ENCODE assay signal across 26 cellular contexts in the genomic region with DNA sequence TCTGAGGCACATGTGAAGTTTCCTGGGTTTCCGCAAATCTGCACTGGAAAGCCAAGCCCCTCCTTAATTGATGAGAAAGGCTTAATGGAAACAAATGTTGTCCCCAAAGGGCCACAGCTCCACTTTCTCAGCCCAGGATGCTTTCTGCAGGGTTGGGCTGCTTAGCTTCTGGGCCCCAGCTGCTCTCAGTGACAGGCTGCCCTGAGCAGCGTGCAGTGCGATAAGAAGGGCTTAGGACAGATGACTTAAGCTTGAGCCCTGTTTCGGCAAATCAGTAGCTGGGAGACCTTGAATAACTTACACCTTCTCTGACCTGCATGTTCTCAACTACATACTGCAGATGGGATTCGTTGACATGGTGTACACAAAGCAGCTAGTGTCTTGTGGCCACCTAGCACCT. TPM values are rescaled to one million over a fixed set of nuclear protein-coding genes. Genes with fewer than 3 reads are reported as not detected.
A peak's percentile ranks its signal among the peaks of the same experiment; 100 is the strongest.
DNase-seq lines count a peak whose midpoint lies in the region; ATAC-seq and TF ChIP-seq lines count a peak whose summit lies in the region.
"Had no signal": no experiment of that assay in that cellular context is flagged by ENCODE, and none has a peak within 500 bp of the region (broad histone marks: within the 10 kb centered on the region; RNA-seq: fewer than 3 reads in every experiment).

No MANE protein-coding gene starts in this region.

- no peak overlapping the region for H3K4me2 ChIP-seq in H9 (ENCODE audit: insufficient read depth, insufficient read length, low read length)
- H3K4me2 ChIP-seq: KMS-11, PC-9 had no signal

- no peaks in the 10 kb centered on the region for H3K9me3 Mint-ChIP-seq in activated CD8-positive, alpha-beta memory T cell treated with anti-CD3 and anti-CD28 coated beads, Interleukin-2, amount 10 ng/mL, durations not matched to agents 7 days and 5 days (ENCODE audit: low read depth)
- peaks cover 2% of the 10 kb centered on the region for H3K9me3 Mint-ChIP-seq in stimulated activated memory B cell treated with anti-CD40 and anti-IgM and Interleukin-4, amounts not matched to agents 10 μg/mL and 1 μg/mL and 100 μg/mL, for 72 hours
- H3K9me3 Mint-ChIP-seq in H9 = no peaks in the 10 kb centered on the region
- no peaks in the 10 kb centered on the region for H3K9me3 Mint-ChIP-seq in activated naive CD4-positive, alpha-beta T cell treated with anti-CD3 and anti-CD28 coated beads for 36 hours
- H3K9me3 Mint-ChIP-seq: brain had no signal

- H3K27ac Mint-ChIP-seq in activated CD8-positive, alpha-beta memory T cell treated with anti-CD3 and anti-CD28 coated beads, Interleukin-2, amount 10 ng/mL, durations not matched to agents 7 days and 5 days = no peak overlapping the region
- H3K27ac Mint-ChIP-seq in T-helper 17 cell (no peak overlapping the region), H9 (peak overlapping the region in 1 of 3 experiments; percentile 66; a peak in 1 of 7 replicates)
- H3K27ac Mint-ChIP-seq in stimulated activated memory B cell treated with anti-CD40 and anti-IgM and Interleukin-4, amounts not matched to agents 10 μg/mL and 1 μg/mL and 100 μg/mL, for 72 hours = peak overlapping the region; percentile 42
- H3K27ac Mint-ChIP-seq in activated naive CD4-positive, alpha-beta T cell treated with anti-CD3 and anti-CD28 coated beads for 36 hours = no peak overlapping the region
- H3K27ac Mint-ChIP-seq: brain had no signal

- H3K23ac ChIP-seq in H9 (ENCODE audit: insufficient read length, low read depth, low read length) = no peak overlapping the region

- no CpG with 5 or more reads among the region's 5 CpGs for WGBS in H9 (ENCODE audit: extremely low coverage, insufficient read length, low lambda C conversion rate)

- H2BK15ac ChIP-seq in H9 (ENCODE audit: low read depth, low read length) = no peak overlapping the region

- H3K9me3 ChIP-seq in T-helper 17 cell (ENCODE audit: control insufficient read depth, low read length, poor library complexity, severe bottlenecking) = no peaks in the 10 kb centered on the region
- H3K9me3 ChIP-seq in H9 (ENCODE audit: control insufficient read depth, low read depth, low read length) = no peaks in the 10 kb centered on the region
- H3K9me3 ChIP-seq: spleen, testis had no signal

- H3K14ac ChIP-seq in H9 (ENCODE audit: insufficient read depth, low read length) = no peak overlapping the region; the same call in 1 of the 2 replicates

- peaks cover 12% of the 10 kb centered on the region for H3K79me1 ChIP-seq in H9 (ENCODE audit: insufficient read depth, low read depth, low read length, poor library complexity, severe bottlenecking)

- CTCF ChIA-PET in activated CD8-positive, alpha-beta memory T cell treated with anti-CD3 and anti-CD28 coated beads, Interleukin-2, amount 10 ng/mL, durations not matched to agents 7 days and 5 days (lab: Charles Lee) = interaction anchor here (1.0 to 5.2 kb wide), 8 partner anchors 10 to 208 kb away, joined by 3 to 57 read pairs (median 5); partner anchors contain the start of genes MRPL16 and STX3
- CTCF ChIA-PET in activated naive CD4-positive, alpha-beta T cell treated with anti-CD3 and anti-CD28 coated beads for 36 hours (lab: Charles Lee) = interaction anchor here (1.1 to 1.9 kb wide), 2 partner anchors 11 to 38 kb away, joined by 3 to 7 read pairs; partner anchors contain the start of gene STX3

- peaks cover 21% of the 10 kb centered on the region; the same call in 1 of the 2 replicates for H3K79me2 ChIP-seq in H9 (ENCODE audit: insufficient read depth, low read length)

- no peak overlapping the region for H2BK20ac ChIP-seq in H9 (ENCODE audit: low read depth, low read length, poor library complexity, severe bottlenecking)

- H2BK5ac ChIP-seq in H9 (ENCODE audit: insufficient read length, low read length) = no peak overlapping the region

- no peaks in the 10 kb centered on the region for H4K20me1 ChIP-seq in H9 (ENCODE audit: control insufficient read depth, insufficient read depth, insufficient read length)

- H3T11ph ChIP-seq in H9 (ENCODE audit: low read length) = no peak overlapping the region

- H4K8ac ChIP-seq in H9 (replicated peaks; ENCODE audit: insufficient read length, low read depth, low read length) = no peak overlapping the region

- DNase-seq in activated CD8-positive, alpha-beta memory T cell treated with anti-CD3 and anti-CD28 coated beads, Interleukin-2, amount 10 ng/mL, durations not matched to agents 7 days and 5 days = no peak
- no peak for DNase-seq in activated CD8-positive, alpha-beta memory T cell treated with anti-CD3 and anti-CD28 coated beads for 24 hours
- DNase-seq in T-helper 17 cell (no peak), left cardiac atrium (no peak), islet precursor cell (no peak), H9 (no peak)
- DNase-seq in activated naive CD4-positive, alpha-beta T cell treated with anti-CD3 and anti-CD28 coated beads for 36 hours = no peak
- DNase-seq: activated CD4-positive, alpha-beta T cell treated with anti-CD3 and anti-CD28 coated beads for 4 hours; activated naive CD4-positive, alpha-beta T cell treated with anti-CD3 and anti-CD28 coated beads, Interleukin-2, amount 50 U/mL, for 16 hours; activated T-cell treated with anti-CD3 and anti-CD28 coated beads for 4 hours; C1 segment of cervical spinal cord; dermis blood vessel endothelial cell; DMS79; NCI-H1092; NCI-H2081; PC-9; spleen; T1000; testis had no signal

- H3K36me3 Mint-ChIP-seq in activated CD8-positive, alpha-beta memory T cell treated with anti-CD3 and anti-CD28 coated beads, Interleukin-2, amount 10 ng/mL, durations not matched to agents 7 days and 5 days = peaks cover 23% of the 10 kb centered on the region
- no peaks in the 10 kb centered on the region for H3K36me3 Mint-ChIP-seq in T-helper 17 cell (ENCODE audit: low read depth)
- H3K36me3 Mint-ChIP-seq in stimulated activated memory B cell treated with anti-CD40 and anti-IgM and Interleukin-4, amounts not matched to agents 10 μg/mL and 1 μg/mL and 100 μg/mL, for 72 hours = no peaks in the 10 kb centered on the region
- peaks cover 0 to 3% (median 0%) of the 10 kb centered on the region in 3 experiments; a peak in 3 of 7 replicates for H3K36me3 Mint-ChIP-seq in H9 (ENCODE audit: insufficient read depth in 1 of 3, low read depth in 3 of 3)
- H3K36me3 Mint-ChIP-seq in activated naive CD4-positive, alpha-beta T cell treated with anti-CD3 and anti-CD28 coated beads for 36 hours (ENCODE audit: low read depth) = no peaks in the 10 kb centered on the region
- H3K36me3 Mint-ChIP-seq: brain had no signal

- H2BK12ac ChIP-seq in H9 (ENCODE audit: insufficient read length, low read depth, low read length) = no peak overlapping the region

- H2AK5ac ChIP-seq in H9 (ENCODE audit: insufficient read length, low read length) = no peak overlapping the region

- H3K4me1 Mint-ChIP-seq in activated CD8-positive, alpha-beta memory T cell treated with anti-CD3 and anti-CD28 coated beads, Interleukin-2, amount 10 ng/mL, durations not matched to agents 7 days and 5 days = peaks cover 32% of the 10 kb centered on the region
- H3K4me1 Mint-ChIP-seq in T-helper 17 cell (peaks cover 16% of the 10 kb centered on the region), H9 (peaks cover 5 to 6% of the 10 kb centered on the region in 2 experiments; a peak in 2 of 4 replicates)
- peaks cover 13% of the 10 kb centered on the region for H3K4me1 Mint-ChIP-seq in stimulated activated memory B cell treated with anti-CD40 and anti-IgM and Interleukin-4, amounts not matched to agents 10 μg/mL and 1 μg/mL and 100 μg/mL, for 72 hours
- peaks cover 12% of the 10 kb centered on the region for H3K4me1 Mint-ChIP-seq in activated naive CD4-positive, alpha-beta T cell treated with anti-CD3 and anti-CD28 coated beads for 36 hours (ENCODE audit: low read depth)
- H3K4me1 Mint-ChIP-seq: brain had no signal

- H4K5ac ChIP-seq in H9 (ENCODE audit: insufficient read length, low read depth, low read length) = no peak overlapping the region

- H3K27me3 ChIP-seq in H9 (ENCODE audit: insufficient read depth, low read length) = no peaks in the 10 kb centered on the region
- H3K27me3 ChIP-seq: spleen, testis had no signal

- peak; percentile 22 for ATAC-seq in activated CD8-positive, alpha-beta memory T cell treated with anti-CD3 and anti-CD28 coated beads, Interleukin-2, amount 10 ng/mL, durations not matched to agents 7 days and 5 days
- peak; percentile 27 for ATAC-seq in T-helper 17 cell
- peak; percentile 49 to 74 for ATAC-seq in left cardiac atrium
- ATAC-seq in stimulated activated memory B cell treated with anti-CD40 and anti-IgM and Interleukin-4, amounts not matched to agents 10 μg/mL and 1 μg/mL and 100 μg/mL, for 72 hours = no peak

- H2AFZ ChIP-seq in H9 (ENCODE audit: low read length) = no peak overlapping the region
- H2AFZ ChIP-seq: PC-9 had no signal

- TF ChIP-seq CTCF in H9 (conservative IDR thresholded peaks at IDR 0.05) = no peak

- no peaks in the 10 kb centered on the region for H3K27me3 Mint-ChIP-seq in activated CD8-positive, alpha-beta memory T cell treated with anti-CD3 and anti-CD28 coated beads, Interleukin-2, amount 10 ng/mL, durations not matched to agents 7 days and 5 days
- H3K27me3 Mint-ChIP-seq in T-helper 17 cell = no peaks in the 10 kb centered on the region
- no peaks in the 10 kb centered on the region for H3K27me3 Mint-ChIP-seq in stimulated activated memory B cell treated with anti-CD40 and anti-IgM and Interleukin-4, amounts not matched to agents 10 μg/mL and 1 μg/mL and 100 μg/mL, for 72 hours
- H3K27me3 Mint-ChIP-seq in H9 (ENCODE audit: low read depth) = no peaks in the 10 kb centered on the region
- no peaks in the 10 kb centered on the region for H3K27me3 Mint-ChIP-seq in activated naive CD4-positive, alpha-beta T cell treated with anti-CD3 and anti-CD28 coated beads for 36 hours (ENCODE audit: low read depth)
- H3K27me3 Mint-ChIP-seq: progenitor cell of endocrine pancreas had no signal

- no peak overlapping the region for H3K56ac ChIP-seq in H9 (ENCODE audit: insufficient read length, low read depth, low read length)

- no peak overlapping the region for H3K4ac ChIP-seq in H9 (ENCODE audit: low read depth, low read length)

- H3K23me2 ChIP-seq in H9 (ENCODE audit: insufficient read length, low read depth, low read length, poor library complexity, severe bottlenecking) = no peaks in the 10 kb centered on the region

- H2BK120ac ChIP-seq in H9 (ENCODE audit: low read depth, low read length, poor library complexity, severe bottlenecking) = no peak overlapping the region

- no peaks in the 10 kb centered on the region; the same call in 1 of the 2 replicates for H3K4me1 ChIP-seq in H9 (ENCODE audit: insufficient read depth, low read length)

- intact Hi-C loops in left cardiac atrium (cut with DNase I) = no loop called here
- intact Hi-C loops in activated naive CD4-positive, alpha-beta T cell treated with anti-CD3 and anti-CD28 coated beads for 36 hours (cut with micrococcal nuclease) = no loop called here

- no peak overlapping the region for H3K4me3 Mint-ChIP-seq in activated CD8-positive, alpha-beta memory T cell treated with anti-CD3 and anti-CD28 coated beads, Interleukin-2, amount 10 ng/mL, durations not matched to agents 7 days and 5 days
- H3K4me3 Mint-ChIP-seq in T-helper 17 cell (peak overlapping the region; percentile 84), H9 (no peak overlapping the region)
- no peak overlapping the region for H3K4me3 Mint-ChIP-seq in stimulated activated memory B cell treated with anti-CD40 and anti-IgM and Interleukin-4, amounts not matched to agents 10 μg/mL and 1 μg/mL and 100 μg/mL, for 72 hours
- H3K4me3 Mint-ChIP-seq in activated naive CD4-positive, alpha-beta T cell treated with anti-CD3 and anti-CD28 coated beads for 36 hours = no peak overlapping the region
- H3K4me3 Mint-ChIP-seq: brain had no signal

- no peak overlapping the region for H3K27ac ChIP-seq in H9 (ENCODE audit: insufficient read length, low read depth, low read length)
- H3K27ac ChIP-seq: KMS-11, PC-9, testis had no signal

- H4K91ac ChIP-seq in H9 (ENCODE audit: insufficient read length, low read depth, low read length) = no peak overlapping the region

- no peak overlapping the region for H3K18ac ChIP-seq in H9 (ENCODE audit: insufficient read length, low read depth, low read length)

- no peak overlapping the region for H3K9ac ChIP-seq in H9 (ENCODE audit: extremely low read depth, insufficient read length, low read length)
- H3K9ac ChIP-seq: KMS-11 had no signal

RNA-seq across cellular contexts. Expression of gene STX3, which starts 11.4 kb away (rescaled TPM):
- total RNA-seq in activated CD8-positive, alpha-beta memory T cell treated with anti-CD3 and anti-CD28 coated beads, Interleukin-2, amount 10 ng/mL, durations not matched to agents 7 days and 5 days = 10 to 100 TPM; 76.1 to 82.2 TPM
- total RNA-seq in T-helper 17 cell (1 to 10 TPM; 4.7 to 6.6 TPM), left cardiac atrium (10 to 100 TPM; 10.6 to 14.1 TPM), H9 (2021) (37.7 and 41.0 TPM in 2 replicates)
- total RNA-seq in activated naive CD4-positive, alpha-beta T cell treated with anti-CD3 and anti-CD28 coated beads for 36 hours = 1 to 10 TPM; 5.4 to 5.5 TPM

RNA-seq across cellular contexts. Expression of gene MRPL16, which starts 44.0 kb away (rescaled TPM):
- 100 to 1,000 TPM in 1 of 2 experiments, 10 to 100 TPM in 1; 76.5 to 102 TPM for total RNA-seq in activated CD8-positive, alpha-beta memory T cell treated with anti-CD3 and anti-CD28 coated beads, Interleukin-2, amount 10 ng/mL, durations not matched to agents 7 days and 5 days
- total RNA-seq in T-helper 17 cell (10 to 100 TPM; 18.4 to 21.8 TPM), left cardiac atrium (10 to 100 TPM; 61.2 to 70.4 TPM), H9 (2021) (84.5 and 87.1 TPM in 2 replicates)
- total RNA-seq in activated naive CD4-positive, alpha-beta T cell treated with anti-CD3 and anti-CD28 coated beads for 36 hours = 10 to 100 TPM; 59.5 to 63.2 TPM

RNA-seq across cellular contexts. Expression of gene OR10V1, which starts 52.9 kb away (rescaled TPM):
- total RNA-seq in activated CD8-positive, alpha-beta memory T cell treated with anti-CD3 and anti-CD28 coated beads, Interleukin-2, amount 10 ng/mL, durations not matched to agents 7 days and 5 days = not detected
- not detected for total RNA-seq in T-helper 17 cell
- not detected for total RNA-seq in left cardiac atrium
- not detected in 2 replicates for total RNA-seq in H9 (2021)
- not detected for total RNA-seq in activated naive CD4-positive, alpha-beta T cell treated with anti-CD3 and anti-CD28 coated beads for 36 hours
- total RNA-seq: A172, dermis blood vessel endothelial cell, lower leg skin, myocyte, PC-9, progenitor cell of endocrine pancreas, spleen had no signal
